1 cellular context compared by ENCODE assay signal in genomic region chr1:28369225-28369517, GRCh38.
TF ChIP-seq lines count a peak whose summit lies in the region.

No MANE protein-coding gene starts in this region.

TF ChIP-seq in GM12878, 131 proteins besides CTCF, POLR2A, EP300 and RAD21 (continued from another document):
- peak; percentile 33; the same call in 1 of the 2 replicates for TF ChIP-seq MTA2 (IDR thresholded peaks at IDR 0.05; ENCODE audit: low read depth)
- TF ChIP-seq SPI1 (IDR thresholded peaks at IDR 0.05; ENCODE audit: borderline replicate concordance, insufficient read depth, low read depth, low read length) = peak; percentile 84
